ENCODE assay signal across 8 cellular contexts in genomic region chr16:28364268-28365173, GRCh38. TPM values are rescaled to one million over a fixed set of nuclear protein-coding genes. Genes with fewer than 3 reads are reported as not detected.
DNase-seq lines count a peak whose midpoint lies in the region; ATAC-seq lines count a peak whose summit lies in the region.
"Not testable (repeated sequence)": the region's sequence is repeated elsewhere in the genome, so short reads cannot be mapped to it uniquely, and the experiment has no call there.
"Had no signal": no experiment of that assay in that cellular context is flagged by ENCODE, and none has a peak within 500 bp of the region (broad histone marks: within the 10 kb centered on the region; RNA-seq: fewer than 3 reads in every experiment).

No MANE protein-coding gene starts in this region.

- not testable (repeated sequence) for H3K27ac Mint-ChIP-seq in activated CD4-positive, alpha-beta memory T cell treated with anti-CD3 and anti-CD28 coated beads, Interleukin-2, amount 10 ng/mL, durations not matched to agents 7 days and 5 days; effector memory CD8-positive, alpha-beta T cell; naive thymus-derived CD4-positive, alpha-beta T cell

- H3K36me3 Mint-ChIP-seq in activated CD4-positive, alpha-beta memory T cell treated with anti-CD3 and anti-CD28 coated beads, Interleukin-2, amount 10 ng/mL, durations not matched to agents 7 days and 5 days (ENCODE audit: low read depth); effector memory CD8-positive, alpha-beta T cell (ENCODE audit: insufficient read depth); naive thymus-derived CD4-positive, alpha-beta T cell: not testable (repeated sequence)

- not testable (repeated sequence) for H3K36me3 ChIP-seq in naive thymus-derived CD4-positive, alpha-beta T cell (ENCODE audit: control insufficient read depth in 2 of 3, insufficient read depth in 3 of 3, low read length in 3 of 3)

- not testable (repeated sequence) for H3K27me3 Mint-ChIP-seq in activated CD4-positive, alpha-beta memory T cell treated with anti-CD3 and anti-CD28 coated beads, Interleukin-2, amount 10 ng/mL, durations not matched to agents 7 days and 5 days; effector memory CD8-positive, alpha-beta T cell; naive thymus-derived CD4-positive, alpha-beta T cell

- H3K4me1 ChIP-seq in naive thymus-derived CD4-positive, alpha-beta T cell (ENCODE audit: control insufficient read depth in 2 of 2, insufficient read depth in 2 of 2, low read length in 2 of 2): not testable (repeated sequence)

- H3K27me3 ChIP-seq in naive thymus-derived CD4-positive, alpha-beta T cell (ENCODE audit: control insufficient read depth in 2 of 2, insufficient read depth in 2 of 2, low read length in 2 of 2): not testable (repeated sequence)

- H3K9me3 Mint-ChIP-seq in activated CD4-positive, alpha-beta memory T cell treated with anti-CD3 and anti-CD28 coated beads, Interleukin-2, amount 10 ng/mL, durations not matched to agents 7 days and 5 days; effector memory CD8-positive, alpha-beta T cell; naive thymus-derived CD4-positive, alpha-beta T cell: not testable (repeated sequence)

- CTCF ChIA-PET in activated CD4-positive, alpha-beta memory T cell treated with anti-CD3 and anti-CD28 coated beads, Interleukin-2, amount 10 ng/mL, durations not matched to agents 7 days and 5 days (lab: Charles Lee); naive thymus-derived CD4-positive, alpha-beta T cell (lab: Charles Lee): not testable (repeated sequence)

- H3K27ac ChIP-seq in naive thymus-derived CD4-positive, alpha-beta T cell (ENCODE audit: low read depth, low read length): not testable (repeated sequence)

- POLR2A ChIA-PET in activated CD4-positive, alpha-beta memory T cell treated with anti-CD3 and anti-CD28 coated beads, Interleukin-2, amount 10 ng/mL, durations not matched to agents 7 days and 5 days (lab: Charles Lee); naive thymus-derived CD4-positive, alpha-beta T cell (lab: Charles Lee): not testable (repeated sequence)

- intact Hi-C loops in naive thymus-derived CD4-positive, alpha-beta T cell (cut with micrococcal nuclease): not testable (repeated sequence)

- not testable (repeated sequence) for H3K4me3 ChIP-seq in naive thymus-derived CD4-positive, alpha-beta T cell (ENCODE audit: low read length)

- not testable (repeated sequence) for H3K4me3 Mint-ChIP-seq in activated CD4-positive, alpha-beta memory T cell treated with anti-CD3 and anti-CD28 coated beads, Interleukin-2, amount 10 ng/mL, durations not matched to agents 7 days and 5 days; effector memory CD8-positive, alpha-beta T cell; naive thymus-derived CD4-positive, alpha-beta T cell

- H3K4me1 Mint-ChIP-seq in activated CD4-positive, alpha-beta memory T cell treated with anti-CD3 and anti-CD28 coated beads, Interleukin-2, amount 10 ng/mL, durations not matched to agents 7 days and 5 days; effector memory CD8-positive, alpha-beta T cell (ENCODE audit: low read depth in 2 of 2); naive thymus-derived CD4-positive, alpha-beta T cell: not testable (repeated sequence)

- H3K9me3 ChIP-seq in naive thymus-derived CD4-positive, alpha-beta T cell (ENCODE audit: control insufficient read depth in 2 of 3, low read length in 3 of 3): not testable (repeated sequence)

- ATAC-seq in GM18520 (IDR thresholded peaks at IDR 0.05; ENCODE audit: unreplicated experiment): peak; percentile 94
- ATAC-seq in GM21390 (IDR thresholded peaks at IDR 0.05; ENCODE audit: unreplicated experiment): peak; percentile 87
- peak; percentile 85 for ATAC-seq in HG02840 (IDR thresholded peaks at IDR 0.05; ENCODE audit: low FRiP score, unreplicated experiment)
- peak; percentile 92 for ATAC-seq in HG03439 (IDR thresholded peaks at IDR 0.05; ENCODE audit: unreplicated experiment)
- peak; percentile 99 for ATAC-seq in effector memory CD8-positive, alpha-beta T cell (replicated peaks)
- ATAC-seq in naive thymus-derived CD4-positive, alpha-beta T cell: peak; percentile 100

- DNase-seq in activated CD4-positive, alpha-beta memory T cell treated with anti-CD3 and anti-CD28 coated beads, Interleukin-2, amount 10 ng/mL, durations not matched to agents 7 days and 5 days: peak; percentile 35
- peak in 2 of 3 experiments; percentile 11 to 29 for DNase-seq in effector memory CD8-positive, alpha-beta T cell
- peak in 7 of 9 donors; percentile 8 to 45 (median 38) for DNase-seq in naive thymus-derived CD4-positive, alpha-beta T cell

RNA-seq across cellular contexts. Expression of gene NPIPB6, which starts 1.2 kb away (rescaled TPM):
- total RNA-seq in activated CD4-positive, alpha-beta memory T cell treated with anti-CD3 and anti-CD28 coated beads, Interleukin-2, amount 10 ng/mL, durations not matched to agents 7 days and 5 days: 1 to 10 TPM in 1 of 2 experiments, under 1 TPM in 1; 0.60 to 1.5 TPM
- total RNA-seq in naive thymus-derived CD4-positive, alpha-beta T cell: 1 to 10 TPM; 2.5 to 7.3 (median 5.6) TPM
- polyA plus RNA-seq in naive thymus-derived CD4-positive, alpha-beta T cell: not detected
- total RNA-seq: dermis microvascular lymphatic vessel endothelial cell had no signal

RNA-seq across cellular contexts. Expression of gene EIF3CL, which starts 39.1 kb away (rescaled TPM):
- total RNA-seq in activated CD4-positive, alpha-beta memory T cell treated with anti-CD3 and anti-CD28 coated beads, Interleukin-2, amount 10 ng/mL, durations not matched to agents 7 days and 5 days: 10 to 100 TPM; 42.0 to 51.0 TPM
- total RNA-seq in naive thymus-derived CD4-positive, alpha-beta T cell: 10 to 100 TPM; 14.4 to 78.4 (median 23.3) TPM
- 10 to 100 TPM; 37.0 to 38.2 TPM for polyA plus RNA-seq in naive thymus-derived CD4-positive, alpha-beta T cell
